25 cellular contexts compared by ENCODE assay signal in the genomic region with DNA sequence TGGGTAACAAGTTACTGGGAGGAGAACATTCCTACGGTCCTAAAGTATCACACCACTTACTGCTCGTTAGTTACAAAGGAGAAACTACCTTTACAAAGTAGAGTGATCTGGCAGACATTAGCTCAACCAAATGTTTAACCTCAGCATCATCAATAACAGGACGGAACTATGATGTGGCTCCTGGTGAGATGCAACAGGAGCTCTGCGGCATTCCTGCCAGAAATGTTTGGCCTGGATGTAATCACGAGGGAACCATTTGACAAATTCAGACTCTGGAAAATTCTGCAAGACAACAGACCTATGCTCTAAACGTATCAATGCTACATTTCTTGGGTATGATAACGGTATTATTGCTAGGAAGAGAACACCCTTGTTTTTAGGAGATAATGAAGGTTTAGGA.
"Had no signal": no experiment of that assay in that cellular context is flagged by ENCODE, and none has a peak within 500 bp of the region (broad histone marks: within the 10 kb centered on the region; RNA-seq: fewer than 3 reads in every experiment).

No MANE protein-coding gene starts in this region.

- DNase-seq: cortex of kidney; dorsolateral prefrontal cortex; effector memory CD4-positive, alpha-beta T cell; glutamatergic neuron; kidney; left cardiac atrium; left ventricle myocardium inferior; lower lobe of right lung; midbrain; naive thymus-derived CD8-positive, alpha-beta T cell; nucleus accumbens; pancreas; stimulated activated CD4-positive, alpha-beta T cell treated with anti-CD3 and anti-CD28 coated beads, Interleukin-2, amount 100 ng/mL, for 24 hours; stimulated activated CD4-positive, alpha-beta T cell treated with anti-CD3 and anti-CD28 coated beads, Interleukin-4, amount 100 ng/mL, for 4 hours; stimulated activated naive CD4-positive, alpha-beta T cell treated with Interleukin-2 at 50 U/mL for 16 hours; thyroid gland; upper lobe of left lung; uterus had no signal

- H3K27ac ChIP-seq: dorsolateral prefrontal cortex, left ventricle myocardium inferior, lower lobe of right lung, pancreas, skin epidermis, suprapubic skin, thyroid gland, uterus had no signal

- H3K36me3 ChIP-seq: left ventricle myocardium inferior, lower lobe of right lung, neural progenitor cell, pancreas, suprapubic skin, thyroid gland, upper lobe of left lung, uterus had no signal

- H3K27me3 ChIP-seq: dorsolateral prefrontal cortex, gastroesophageal sphincter, neural progenitor cell, pancreas, suprapubic skin, thyroid gland, upper lobe of left lung, uterus had no signal

- ATAC-seq: esophagus mucosa; gastroesophageal sphincter; left cardiac atrium; lower lobe of right lung; naive thymus-derived CD8-positive, alpha-beta T cell; pancreas; sciatic nerve had no signal

- H3K9ac ChIP-seq: neural progenitor cell had no signal

- H3K9me3 ChIP-seq: gastroesophageal sphincter, left ventricle myocardium inferior, lower lobe of right lung, pancreas, suprapubic skin, thyroid gland, upper lobe of left lung, uterus had no signal

- FAIRE-seq: endometrium, kidney, pancreas had no signal

- H3K4me2 ChIP-seq: neural progenitor cell had no signal

- H3K4me3 ChIP-seq: dorsolateral prefrontal cortex, gastroesophageal sphincter, left ventricle myocardium inferior, lower lobe of right lung, neural progenitor cell, pancreas, skin epidermis, suprapubic skin, thyroid gland, upper lobe of left lung, uterus had no signal
